Comparison of ENCODE assay signal across 25 cellular contexts in genomic region chr10:33262871-33263270, GRCh38.
DNase-seq lines count a peak whose midpoint lies in the region; ATAC-seq, FAIRE-seq and TF ChIP-seq lines count a peak whose summit lies in the region.
"Had no signal": no experiment of that assay in that cellular context is flagged by ENCODE, and none has a peak within 500 bp of the region (broad histone marks: within the 10 kb centered on the region; RNA-seq: fewer than 3 reads in every experiment).

No MANE protein-coding gene starts in this region.

- intact Hi-C loops in Panc1 (cut with micrococcal nuclease; ENCODE audit: unreplicated experiment) (no loop called here), endothelial cell of umbilical vein (cut with micrococcal nuclease) (no loop called here), psoas muscle (cut with DNase I) (no loop called here)
- intact Hi-C loops in CD4-positive, alpha-beta T cell (cut with DNase I, micrococcal nuclease): no loop called here

- TF ChIP-seq POLR2A in endothelial cell of umbilical vein (IDR thresholded peaks at IDR 0.05; ENCODE audit: low read depth, low read length): no peak

- H3K9ac ChIP-seq in endothelial cell of umbilical vein (replicated peaks; ENCODE audit: extremely low read depth, insufficient read depth, low read length): peak overlapping the region; percentile 80
- no peak overlapping the region for H3K9ac ChIP-seq in MM.1S (ENCODE audit: low read length)

- no peaks in the 10 kb centered on the region for H3K9me2 ChIP-seq in MM.1S (replicated peaks; ENCODE audit: insufficient read depth, low read length)

- no peaks in the 10 kb centered on the region for H3K9me1 ChIP-seq in endothelial cell of umbilical vein (replicated peaks; ENCODE audit: control insufficient read depth, extremely low read depth, insufficient read depth, low read length)

- dilution Hi-C loops in endothelial cell of umbilical vein (cut with MboI; ENCODE audit: extremely low pct_ligation_motif_present, low sequenced_read_pairs): no loop called here

- POLR2A ChIA-PET in Panc1 (lab: Charles Lee) (no interaction called here), endothelial cell of umbilical vein (lab: Charles Lee) (interaction anchor here (0.6 to 1.2 kb wide), 3 partner anchors 10 to 29 kb away, joined by 3 to 9 read pairs (median 3); no protein-coding TSS in a partner anchor)
- POLR2A ChIA-PET in CD4-positive, alpha-beta T cell (lab: Charles Lee): no interaction called here

- peak overlapping the region; percentile 100 for H3K27ac ChIP-seq in Panc1 (ENCODE audit: low read length)
- peak overlapping the region; percentile 96 for H3K27ac ChIP-seq in endothelial cell of umbilical vein (ENCODE audit: insufficient read depth, low read depth, low read length)
- H3K27ac ChIP-seq in psoas muscle: peak overlapping the region; percentile 51
- H3K27ac ChIP-seq in MM.1S (ENCODE audit: low read length): no peak overlapping the region
- no peak overlapping the region for H3K27ac ChIP-seq in CD4-positive, alpha-beta T cell (ENCODE audit: low read depth, low read length)
- H3K27ac ChIP-seq: neutrophil, tibial artery had no signal

- no peaks in the 10 kb centered on the region for H3K27me3 ChIP-seq in Panc1 (ENCODE audit: control insufficient read depth, insufficient read depth, low read length)
- no peaks in the 10 kb centered on the region for H3K27me3 ChIP-seq in endothelial cell of umbilical vein (ENCODE audit: control insufficient read depth in 2 of 2, insufficient read depth in 2 of 2, low read length in 2 of 2)
- no peaks in the 10 kb centered on the region for H3K27me3 ChIP-seq in psoas muscle (ENCODE audit: insufficient read depth in 3 of 3, low read length in 2 of 3)
- H3K27me3 ChIP-seq in MM.1S (replicated peaks; ENCODE audit: insufficient read depth, low read length): no peaks in the 10 kb centered on the region
- no peaks in the 10 kb centered on the region for H3K27me3 ChIP-seq in CD4-positive, alpha-beta T cell (ENCODE audit: control insufficient read depth, insufficient read depth, low read length)
- H3K27me3 ChIP-seq: neutrophil, stomach, tibial artery had no signal

- H3K4me2 ChIP-seq in endothelial cell of umbilical vein (ENCODE audit: insufficient read depth, low read length) (peak overlapping the region; percentile 47), MM.1S (ENCODE audit: low read depth, low read length) (no peak overlapping the region)

- ATAC-seq in Panc1 (no peak), psoas muscle (no peak)
- ATAC-seq in activated T-cell treated with anti-CD3 and anti-CD28 coated beads, Interleukin-2, amount 50 U/mL, for 4 hours: no peak
- no peak for ATAC-seq in CD4-positive, alpha-beta T cell (ENCODE audit: poor library complexity)
- ATAC-seq: activated CD8-positive, alpha-beta T cell treated with anti-CD3 and anti-CD28 coated beads, Interleukin-2, amount 10 ng/mL, durations not matched to agents 7 days and 5 days; CD8-positive, alpha-beta T cell had no signal

- H3K4me1 Mint-ChIP-seq in activated naive CD4-positive, alpha-beta T cell treated with anti-CD3 and anti-CD28 coated beads, Interleukin-2, amount 50 U/mL, for 24 hours: peaks cover 20% of the 10 kb centered on the region
- peaks cover 23% of the 10 kb centered on the region for H3K4me1 Mint-ChIP-seq in activated T-cell treated with anti-CD3 and anti-CD28 coated beads, Interleukin-2, amount 50 U/mL, for 4 hours (ENCODE audit: low read depth)
- no peaks in the 10 kb centered on the region for H3K4me1 Mint-ChIP-seq in CD4-positive, alpha-beta T cell (ENCODE audit: low read depth)

- peaks cover 20% of the 10 kb centered on the region for H3K79me2 ChIP-seq in endothelial cell of umbilical vein (ENCODE audit: control insufficient read depth, insufficient read depth, low read length)
- no peaks in the 10 kb centered on the region for H3K79me2 ChIP-seq in MM.1S (ENCODE audit: low read length)

- no peaks in the 10 kb centered on the region for H3F3A ChIP-seq in MM.1S (ENCODE audit: insufficient read depth, low read length)

- in situ Hi-C loops in Panc1 (cut with HindIII; ENCODE audit: low pct_unique_long_range_greater_than_20kb, low sequenced_read_pairs): no loop called here

- peaks cover 4% of the 10 kb centered on the region for H3K9me3 Mint-ChIP-seq in activated naive CD4-positive, alpha-beta T cell treated with anti-CD3 and anti-CD28 coated beads, Interleukin-2, amount 50 U/mL, for 24 hours
- H3K9me3 Mint-ChIP-seq in activated T-cell treated with anti-CD3 and anti-CD28 coated beads, Interleukin-2, amount 50 U/mL, for 4 hours: no peaks in the 10 kb centered on the region
- no peaks in the 10 kb centered on the region for H3K9me3 Mint-ChIP-seq in CD4-positive, alpha-beta T cell
- H3K9me3 Mint-ChIP-seq: CD8-positive, alpha-beta T cell; immature natural killer cell had no signal

- no peak for TF ChIP-seq CTCF in Panc1 (IDR thresholded peaks at IDR 0.05)
- TF ChIP-seq CTCF in endothelial cell of umbilical vein (IDR thresholded peaks at IDR 0.05; ENCODE audit: extremely low read depth in 1 of 2, insufficient read depth in 1 of 2, low read depth in 1 of 2, low read length in 2 of 2): no peak
- TF ChIP-seq CTCF in psoas muscle (IDR thresholded peaks at IDR 0.05): no peak
- TF ChIP-seq CTCF in MM.1S (IDR thresholded peaks at IDR 0.05; ENCODE audit: low read length): no peak
- no peak for TF ChIP-seq CTCF in CD4-positive, alpha-beta T cell (IDR thresholded peaks at IDR 0.05)

- 65 to 71% (median 71%) methylated on average over 3 of the region's 3 CpGs for WGBS in psoas muscle, 3 donors

- H4K20me1 ChIP-seq in endothelial cell of umbilical vein (replicated peaks; ENCODE audit: control insufficient read depth, extremely low read depth, insufficient read depth, low read length): no peaks in the 10 kb centered on the region
- no peaks in the 10 kb centered on the region for H4K20me1 ChIP-seq in MM.1S (ENCODE audit: insufficient read depth, low read length)

- DNase-seq in activated naive CD4-positive, alpha-beta T cell treated with anti-CD3 and anti-CD28 coated beads, Interleukin-2, amount 50 U/mL, for 16 hours: no peak
- no peak for DNase-seq in Panc1 (ENCODE audit: low read depth, low spot score)
- DNase-seq in endothelial cell of umbilical vein (ENCODE audit: low read depth, low spot score): no peak
- DNase-seq in psoas muscle: no peak
- DNase-seq in MM.1S: no peak
- DNase-seq in activated T-cell treated with anti-CD3 and anti-CD28 coated beads, Interleukin-2, amount 50 U/mL, for 4 hours: no peak
- no peak for DNase-seq in CD4-positive, alpha-beta T cell
- DNase-seq: 8988T; activated CD4-positive, alpha-beta T cell treated with anti-CD3 and anti-CD28 coated beads for 1 hour; activated CD8-positive, alpha-beta T cell treated with anti-CD3 and anti-CD28 coated beads, Interleukin-2, amount 10 ng/mL, durations not matched to agents 7 days and 5 days; activated effector memory CD4-positive, alpha-beta T cell treated with Interleukin-2 at 50 U/mL for 16 hours; activated naive CD8-positive, alpha-beta T cell treated with anti-CD3 and anti-CD28 coated beads, Interleukin-2, amount 10 ng/mL, durations not matched to agents 7 days and 5 days; CD8-positive, alpha-beta T cell; hippocampal formation; immature natural killer cell; NCI-H1092 treated with DMSO at 0.1 percent for 48 hours; NCI-H187 treated with DMSO at 0.1 percent for 48 hours; NCI-H524 treated with DMSO at 0.1 percent for 48 hours; stomach; tibial artery had no signal

- no peak overlapping the region for H2AFZ ChIP-seq in endothelial cell of umbilical vein (ENCODE audit: low read depth, low read length)
- H2AFZ ChIP-seq in MM.1S (ENCODE audit: low read length): no peak overlapping the region

- H3K27ac Mint-ChIP-seq in activated naive CD4-positive, alpha-beta T cell treated with anti-CD3 and anti-CD28 coated beads, Interleukin-2, amount 50 U/mL, for 24 hours: peak overlapping the region; percentile 8
- H3K27ac Mint-ChIP-seq in CD4-positive, alpha-beta T cell: no peak overlapping the region
- H3K27ac Mint-ChIP-seq: activated CD8-positive, alpha-beta T cell treated with anti-CD3 and anti-CD28 coated beads, Interleukin-2, amount 10 ng/mL, durations not matched to agents 7 days and 5 days; activated naive CD8-positive, alpha-beta T cell treated with anti-CD3 and anti-CD28 coated beads, Interleukin-2, amount 10 ng/mL, durations not matched to agents 7 days and 5 days; CD8-positive, alpha-beta T cell; IgD-negative memory B cell; immature natural killer cell had no signal

- peaks cover 42% of the 10 kb centered on the region for H3K4me1 ChIP-seq in Panc1 (ENCODE audit: control insufficient read depth, insufficient read depth, low read length)
- peaks cover 49% of the 10 kb centered on the region for H3K4me1 ChIP-seq in endothelial cell of umbilical vein (ENCODE audit: control insufficient read depth, extremely low read depth, insufficient read depth, low read length)
- H3K4me1 ChIP-seq in psoas muscle: no peaks in the 10 kb centered on the region
- no peaks in the 10 kb centered on the region for H3K4me1 ChIP-seq in MM.1S (ENCODE audit: low read length)
- H3K4me1 ChIP-seq: tibial artery had no signal

- BruUV-seq in Panc1 (replicated peaks; lab: Mats Ljungman, UMichigan): no TSS peak
- BruUV-seq in endothelial cell of umbilical vein (replicated peaks; lab: Mats Ljungman, UMichigan): no TSS peak

- no peaks in the 10 kb centered on the region for H3K27me3 Mint-ChIP-seq in activated naive CD4-positive, alpha-beta T cell treated with anti-CD3 and anti-CD28 coated beads, Interleukin-2, amount 50 U/mL, for 24 hours
- H3K27me3 Mint-ChIP-seq in activated T-cell treated with anti-CD3 and anti-CD28 coated beads, Interleukin-2, amount 50 U/mL, for 4 hours (ENCODE audit: low read depth): peaks cover 4% of the 10 kb centered on the region
- no peaks in the 10 kb centered on the region for H3K27me3 Mint-ChIP-seq in CD4-positive, alpha-beta T cell

- H3K36me3 ChIP-seq in Panc1 (ENCODE audit: control insufficient read depth, insufficient read depth, low read length) (peaks cover 14% of the 10 kb centered on the region; the same call in 1 of the 2 replicates), endothelial cell of umbilical vein (ENCODE audit: control insufficient read depth in 2 of 2, extremely low read depth in 1 of 2, insufficient read depth in 2 of 2, low read length in 2 of 2) (peaks cover 3 to 21% of the 10 kb centered on the region in 2 experiments), psoas muscle (ENCODE audit: insufficient read depth in 1 of 2, low read depth in 1 of 2) (peaks cover 0 to 40% of the 10 kb centered on the region in 2 donors), MM.1S (replicated peaks; ENCODE audit: insufficient read depth, low read length) (no peaks in the 10 kb centered on the region)
- H3K36me3 ChIP-seq: neutrophil had no signal

- H3K4me3 Mint-ChIP-seq in activated naive CD4-positive, alpha-beta T cell treated with anti-CD3 and anti-CD28 coated beads, Interleukin-2, amount 50 U/mL, for 24 hours: no peak overlapping the region
- no peak overlapping the region for H3K4me3 Mint-ChIP-seq in activated T-cell treated with anti-CD3 and anti-CD28 coated beads, Interleukin-2, amount 50 U/mL, for 4 hours
- no peak overlapping the region for H3K4me3 Mint-ChIP-seq in CD4-positive, alpha-beta T cell
- H3K4me3 Mint-ChIP-seq: activated CD8-positive, alpha-beta T cell treated with anti-CD3 and anti-CD28 coated beads, Interleukin-2, amount 10 ng/mL, durations not matched to agents 7 days and 5 days; activated naive CD8-positive, alpha-beta T cell treated with anti-CD3 and anti-CD28 coated beads, Interleukin-2, amount 10 ng/mL, durations not matched to agents 7 days and 5 days; CD8-positive, alpha-beta T cell; IgD-negative memory B cell; immature natural killer cell had no signal

- peak; percentile 8 for FAIRE-seq in endothelial cell of umbilical vein (lab: Jason Lieb, UNC)
- FAIRE-seq: GM12891 had no signal

- peaks cover 2% of the 10 kb centered on the region for H3K36me3 Mint-ChIP-seq in activated naive CD4-positive, alpha-beta T cell treated with anti-CD3 and anti-CD28 coated beads, Interleukin-2, amount 50 U/mL, for 24 hours
- H3K36me3 Mint-ChIP-seq in activated T-cell treated with anti-CD3 and anti-CD28 coated beads, Interleukin-2, amount 50 U/mL, for 4 hours (ENCODE audit: insufficient read depth): no peaks in the 10 kb centered on the region
- H3K36me3 Mint-ChIP-seq in CD4-positive, alpha-beta T cell (ENCODE audit: low read depth): no peaks in the 10 kb centered on the region
- H3K36me3 Mint-ChIP-seq: CD8-positive, alpha-beta T cell had no signal

- H3K9me3 ChIP-seq in Panc1 (ENCODE audit: control insufficient read depth, insufficient read depth, low read depth, low read length) (no peaks in the 10 kb centered on the region), endothelial cell of umbilical vein (replicated peaks; ENCODE audit: control insufficient read depth, insufficient read depth, low read length) (no peaks in the 10 kb centered on the region), psoas muscle (no peaks in the 10 kb centered on the region), MM.1S (replicated peaks; ENCODE audit: insufficient read depth, low read length) (no peaks in the 10 kb centered on the region)
- no peaks in the 10 kb centered on the region for H3K9me3 ChIP-seq in CD4-positive, alpha-beta T cell (ENCODE audit: control insufficient read depth, low read length)
- H3K9me3 ChIP-seq: neutrophil, stomach, tibial artery had no signal

- H3K4me3 ChIP-seq in Panc1 (ENCODE audit: low read depth in 2 of 2, low read length in 2 of 2) (no peak overlapping the region), endothelial cell of umbilical vein (replicated peaks in 1 of 3; ENCODE audit: insufficient read depth in 1 of 3, low read depth in 1 of 3, low read length in 3 of 3) (no peak overlapping the region), psoas muscle (no peak overlapping the region), MM.1S (ENCODE audit: low read length) (no peak overlapping the region)
- H3K4me3 ChIP-seq: skin epidermis, stomach, tibial artery had no signal

- CTCF ChIA-PET in Panc1 (lab: Charles Lee) (interaction anchor here (0.7 kb wide), 1 partner anchor 69 kb away, joined by 3 read pairs; no protein-coding TSS in a partner anchor), endothelial cell of umbilical vein (lab: Charles Lee) (interaction anchor here (0.9 to 1.9 kb wide), 10 partner anchors 10 to 147 kb away, joined by 3 to 20 read pairs (median 5); no protein-coding TSS in a partner anchor)
- CTCF ChIA-PET in CD4-positive, alpha-beta T cell (lab: Charles Lee): no interaction called here

Comparison
In these comparisons a context has a peak if more than half of its experiments do, and no peak if none do; other contexts are left out.
1. H3K27ac ChIP-seq: peak in Panc1 (single experiment), endothelial cell of umbilical vein (single experiment) and psoas muscle (single experiment); none in MM.1S (single experiment) and CD4-positive, alpha-beta T cell (single experiment).